ENCODE assay signal across 8 cellular contexts in genomic region chr1:9822897-9823692, GRCh38. TPM values are rescaled to one million over a fixed set of nuclear protein-coding genes. Genes with fewer than 3 reads are reported as not detected.
DNase-seq lines count a peak whose midpoint lies in the region; ATAC-seq lines count a peak whose summit lies in the region.

No MANE protein-coding gene starts in this region.

- no peaks in the 10 kb centered on the region for H3K36me3 ChIP-seq in duodenal mucosa (ENCODE audit: control insufficient read depth in 1 of 2, insufficient read depth in 2 of 2, low read length in 2 of 2)

- DNase-seq in EH (ENCODE audit: low read depth) (peak; percentile 30), mesenteric fat pad (ENCODE audit: low spot score) (peak; percentile 88), amniotic stem cell (lab: John Stamatoyannopoulos, UW) (no peak)
- DNase-seq in T-helper 2 cell treated with Interferon-gamma antibody and Interleukin-4, amounts not matched to agents 5 μg/mL and 100 μg/mL, for 36 hours (ENCODE audit: low spot score), result peak; percentile 29

- peaks cover 16% of the 10 kb centered on the region for H3K36me3 Mint-ChIP-seq in T-helper 2 cell treated with Interferon-gamma antibody and Interleukin-4, amounts not matched to agents 5 μg/mL and 100 μg/mL, for 36 hours (ENCODE audit: low read depth)

- H3K27ac ChIP-seq in duodenal mucosa (ENCODE audit: low read depth, low read length), result peak overlapping the region; percentile 72
- H3K27ac ChIP-seq in temporal lobe (ENCODE audit: low read depth, low read length), result peak overlapping the region; percentile 76

- peak overlapping the region; percentile 86 for H3K27ac Mint-ChIP-seq in T-helper 2 cell treated with Interferon-gamma antibody and Interleukin-4, amounts not matched to agents 5 μg/mL and 100 μg/mL, for 36 hours

- H3K9me3 Mint-ChIP-seq in T-helper 2 cell treated with Interferon-gamma antibody and Interleukin-4, amounts not matched to agents 5 μg/mL and 100 μg/mL, for 36 hours, result no peaks in the 10 kb centered on the region

- peaks cover 37% of the 10 kb centered on the region for H3K4me1 Mint-ChIP-seq in T-helper 2 cell treated with Interferon-gamma antibody and Interleukin-4, amounts not matched to agents 5 μg/mL and 100 μg/mL, for 36 hours (ENCODE audit: low read depth)

- H3K4me1 ChIP-seq in duodenal mucosa (ENCODE audit: control insufficient read depth in 1 of 2, insufficient read depth in 2 of 2, low read length in 2 of 2), result peaks cover 34 to 39% of the 10 kb centered on the region in 2 donors

- H3K4me3 ChIP-seq in duodenal mucosa (ENCODE audit: low read depth in 1 of 2, low read length in 2 of 2), result peak overlapping the region; percentile 91 to 96

- no peaks in the 10 kb centered on the region for H3K9me3 ChIP-seq in duodenal mucosa (ENCODE audit: control insufficient read depth in 1 of 2, low read length in 2 of 2)

- ATAC-seq in HG03045 (IDR thresholded peaks at IDR 0.05; ENCODE audit: unreplicated experiment) (peak; percentile 11), GM19452 (IDR thresholded peaks at IDR 0.05; ENCODE audit: unreplicated experiment) (no peak)

- H3K27me3 Mint-ChIP-seq in T-helper 2 cell treated with Interferon-gamma antibody and Interleukin-4, amounts not matched to agents 5 μg/mL and 100 μg/mL, for 36 hours (ENCODE audit: low read depth), result peaks cover 14% of the 10 kb centered on the region

- H3K9ac ChIP-seq in duodenal mucosa (ENCODE audit: low read depth in 1 of 2, low read length in 2 of 2), result peak overlapping the region; percentile 77 to 82

- no peaks in the 10 kb centered on the region for H3K27me3 ChIP-seq in duodenal mucosa (ENCODE audit: control insufficient read depth in 1 of 2, insufficient read depth in 2 of 2, low read length in 2 of 2)

- peak overlapping the region; percentile 96 for H3K4me3 Mint-ChIP-seq in T-helper 2 cell treated with Interferon-gamma antibody and Interleukin-4, amounts not matched to agents 5 μg/mL and 100 μg/mL, for 36 hours

RNA-seq across cellular contexts. Expression of gene CLSTN1, which starts 0.7 kb away (rescaled TPM):
- total RNA-seq in mesenteric fat pad (43.6 TPM), temporal lobe (173 TPM)
